17 cellular contexts compared by ENCODE assay signal in the genomic region with DNA sequence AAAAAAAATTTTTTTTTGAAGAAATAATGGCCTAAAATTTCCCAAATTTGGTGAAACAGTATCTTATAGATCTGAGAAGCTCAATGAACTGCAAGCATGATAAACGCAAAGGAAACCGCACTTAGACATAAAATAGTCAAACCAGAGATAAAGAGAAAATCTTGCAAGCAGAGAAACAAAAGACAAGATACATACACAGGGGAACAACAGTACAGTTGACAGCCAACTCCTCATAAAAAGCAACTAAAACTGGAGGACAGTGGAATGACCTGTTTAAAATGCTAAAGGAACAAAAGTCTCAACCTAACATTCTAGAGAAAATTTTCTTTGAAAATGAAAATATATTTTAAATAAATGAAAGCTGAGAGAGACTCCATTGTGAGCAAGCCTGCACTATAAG.
DNase-seq lines count a peak whose midpoint lies in the region; ATAC-seq lines count a peak whose summit lies in the region.
"Had no signal": no experiment of that assay in that cellular context is flagged by ENCODE, and none has a peak within 500 bp of the region (broad histone marks: within the 10 kb centered on the region; RNA-seq: fewer than 3 reads in every experiment).

No MANE protein-coding gene starts in this region.

- DNase-seq in activated naive CD8-positive, alpha-beta T cell treated with anti-CD3 and anti-CD28 coated beads for 36 hours: no peak
- no peak for DNase-seq in activated naive CD8-positive, alpha-beta T cell treated with anti-CD3 and anti-CD28 coated beads, Interleukin-2, amount 50 U/mL, for 24 hours
- DNase-seq in M059J (ENCODE audit: low read depth): peak; percentile 25
- peak; percentile 12 for DNase-seq in amniotic epithelial cell (ENCODE audit: low read depth)
- no peak for DNase-seq in immature natural killer cell
- DNase-seq in anterior cingulate cortex (lab: John Stamatoyannopoulos, UW): no peak
- no peak for DNase-seq in GM19238 (ENCODE audit: insufficient read length, low spot score)
- DNase-seq: AML-193; CD4-positive, alpha-beta memory T cell; DMS153; DMS79; GDM1; HCEC 1CT; HFFc6; KG1 had no signal

- no peaks in the 10 kb centered on the region for H3K27me3 Mint-ChIP-seq in activated naive CD8-positive, alpha-beta T cell treated with anti-CD3 and anti-CD28 coated beads for 36 hours
- no peaks in the 10 kb centered on the region for H3K27me3 Mint-ChIP-seq in activated naive CD8-positive, alpha-beta T cell treated with anti-CD3 and anti-CD28 coated beads, Interleukin-2, amount 50 U/mL, for 24 hours
- H3K27me3 Mint-ChIP-seq in immature natural killer cell (ENCODE audit: low read depth in 3 of 3): peaks cover 0 to 6% (median 2%) of the 10 kb centered on the region in 3 donors
- H3K27me3 Mint-ChIP-seq: CD4-positive, alpha-beta memory T cell; IgD-negative memory B cell had no signal

- H3K4me1 Mint-ChIP-seq in activated naive CD8-positive, alpha-beta T cell treated with anti-CD3 and anti-CD28 coated beads for 36 hours: peaks cover 9% of the 10 kb centered on the region
- H3K4me1 Mint-ChIP-seq in activated naive CD8-positive, alpha-beta T cell treated with anti-CD3 and anti-CD28 coated beads, Interleukin-2, amount 50 U/mL, for 24 hours: peaks cover 4% of the 10 kb centered on the region
- H3K4me1 Mint-ChIP-seq in immature natural killer cell: no peaks in the 10 kb centered on the region
- H3K4me1 Mint-ChIP-seq: GM23338, IgD-negative memory B cell had no signal

- peak overlapping the region; percentile 11 for H3K27ac Mint-ChIP-seq in activated naive CD8-positive, alpha-beta T cell treated with anti-CD3 and anti-CD28 coated beads for 36 hours
- H3K27ac Mint-ChIP-seq in activated naive CD8-positive, alpha-beta T cell treated with anti-CD3 and anti-CD28 coated beads, Interleukin-2, amount 50 U/mL, for 24 hours: no peak overlapping the region
- H3K27ac Mint-ChIP-seq in immature natural killer cell: peak overlapping the region in 4 of 6 donors; percentile 17 to 65 (median 29)
- H3K27ac Mint-ChIP-seq: GM23338, HFFc6, IgD-negative memory B cell had no signal

- no peak for ATAC-seq in activated naive CD8-positive, alpha-beta T cell treated with anti-CD3 and anti-CD28 coated beads, Interleukin-2, amount 50 U/mL, for 24 hours
- ATAC-seq: GM23338 had no signal

- H3K9me3 Mint-ChIP-seq in activated naive CD8-positive, alpha-beta T cell treated with anti-CD3 and anti-CD28 coated beads for 36 hours: peaks cover 4% of the 10 kb centered on the region
- no peaks in the 10 kb centered on the region for H3K9me3 Mint-ChIP-seq in activated naive CD8-positive, alpha-beta T cell treated with anti-CD3 and anti-CD28 coated beads, Interleukin-2, amount 50 U/mL, for 24 hours
- H3K9me3 Mint-ChIP-seq in immature natural killer cell: no peaks in the 10 kb centered on the region
- H3K9me3 Mint-ChIP-seq: GM23338, HFFc6 had no signal

- peaks cover 70% of the 10 kb centered on the region for H3K36me3 Mint-ChIP-seq in activated naive CD8-positive, alpha-beta T cell treated with anti-CD3 and anti-CD28 coated beads for 36 hours
- peaks cover 78% of the 10 kb centered on the region for H3K36me3 Mint-ChIP-seq in activated naive CD8-positive, alpha-beta T cell treated with anti-CD3 and anti-CD28 coated beads, Interleukin-2, amount 50 U/mL, for 24 hours (ENCODE audit: low read depth)
- peaks cover 39 to 47% (median 47%) of the 10 kb centered on the region in 3 donors for H3K36me3 Mint-ChIP-seq in immature natural killer cell

- H3K4me3 Mint-ChIP-seq in activated naive CD8-positive, alpha-beta T cell treated with anti-CD3 and anti-CD28 coated beads for 36 hours: no peak overlapping the region
- H3K4me3 Mint-ChIP-seq in activated naive CD8-positive, alpha-beta T cell treated with anti-CD3 and anti-CD28 coated beads, Interleukin-2, amount 50 U/mL, for 24 hours: no peak overlapping the region
- no peak overlapping the region for H3K4me3 Mint-ChIP-seq in immature natural killer cell
- H3K4me3 Mint-ChIP-seq: CD4-positive, alpha-beta memory T cell; GM23338; HFFc6; IgD-negative memory B cell had no signal

Comparison
In these comparisons a context has a peak if more than half of its experiments do, and no peak if none do; other contexts are left out.
1. DNase-seq: peak in M059J (single experiment) and amniotic epithelial cell (single experiment); none in activated naive CD8-positive, alpha-beta T cell treated with anti-CD3 and anti-CD28 coated beads for 36 hours (single experiment), activated naive CD8-positive, alpha-beta T cell treated with anti-CD3 and anti-CD28 coated beads, Interleukin-2, amount 50 U/mL, for 24 hours (single experiment), immature natural killer cell (0 of 3), anterior cingulate cortex (0 of 58) and GM19238 (single experiment).